23 cellular contexts compared by ENCODE assay signal in genomic region chr17:1750628-1751027, GRCh38. TPM values are rescaled to one million over a fixed set of nuclear protein-coding genes. Genes with fewer than 3 reads are reported as not detected.
A peak's percentile ranks its signal among the peaks of the same experiment; 100 is the strongest.
DNase-seq lines count a peak whose midpoint lies in the region; ATAC-seq and TF ChIP-seq lines count a peak whose summit lies in the region.
"Had no signal": no experiment of that assay in that cellular context is flagged by ENCODE, and none has a peak within 500 bp of the region (broad histone marks: within the 10 kb centered on the region; RNA-seq: fewer than 3 reads in every experiment).

No MANE protein-coding gene starts in this region.

- peak overlapping the region; percentile 37 for H3K4ac ChIP-seq in neuronal stem cell (ENCODE audit: low read length)

- H4K8ac ChIP-seq in neuronal stem cell (ENCODE audit: low read depth, low read length), result no peak overlapping the region

- H3K27ac Mint-ChIP-seq in GM23338, result no peak overlapping the region
- H3K27ac Mint-ChIP-seq: CD4-positive, alpha-beta memory T cell had no signal

- peaks cover 2% of the 10 kb centered on the region for H3K79me1 ChIP-seq in neuronal stem cell (ENCODE audit: low read depth, low read length)

- no peak overlapping the region for H3K27ac ChIP-seq in GM23338 (ENCODE audit: low read depth)
- peak overlapping the region; percentile 90 for H3K27ac ChIP-seq in RWPE1
- H3K27ac ChIP-seq in esophagus squamous epithelium, result peak overlapping the region; percentile 35 to 85 (median 69)
- H3K27ac ChIP-seq in neuronal stem cell (replicated peaks; ENCODE audit: low read length), result no peak overlapping the region
- H3K27ac ChIP-seq in body of pancreas, result no peak overlapping the region
- H3K27ac ChIP-seq in foreskin keratinocyte, result no peak overlapping the region
- H3K27ac ChIP-seq: BLaER1 treated with 17β-estradiol and CSF1 and Interleukin-3, amounts not matched to agents 10 nM and 100 nM had no signal

- peak overlapping the region; percentile 75 for H2BK5ac ChIP-seq in neuronal stem cell (ENCODE audit: low read length)

- H3K9ac ChIP-seq in neuronal stem cell (ENCODE audit: low read depth, low read length, poor library complexity), result no peak overlapping the region
- H3K9ac ChIP-seq: BLaER1 treated with 17β-estradiol and CSF1 and Interleukin-3, amounts not matched to agents 10 nM and 100 nM had no signal

- no peak for ATAC-seq in GM23338
- no peak for ATAC-seq in body of pancreas
- ATAC-seq in foreskin keratinocyte, result no peak
- ATAC-seq: A549, Panc1 had no signal

- H3K27me3 Mint-ChIP-seq in GM23338 (ENCODE audit: insufficient read depth, low read depth, poor library complexity), result peaks cover 12% of the 10 kb centered on the region
- H3K27me3 Mint-ChIP-seq: CD4-positive, alpha-beta memory T cell had no signal

- POLR2A ChIA-PET in RWPE1 (lab: Yijun Ruan, JAX; ENCODE audit: low non-redundant PET), result no interaction called here

- peak overlapping the region; percentile 43 for H2AK5ac ChIP-seq in neuronal stem cell (ENCODE audit: low read depth, low read length)

- no peaks in the 10 kb centered on the region for H3K9me3 Mint-ChIP-seq in GM23338
- H3K9me3 Mint-ChIP-seq: CD4-positive, alpha-beta memory T cell had no signal

- H3K36me3 ChIP-seq in GM23338 (ENCODE audit: insufficient read depth) (no peaks in the 10 kb centered on the region), esophagus squamous epithelium (no peaks in the 10 kb centered on the region), neuronal stem cell (replicated peaks in 1 of 2; ENCODE audit: control insufficient read depth in 2 of 2, insufficient read depth in 2 of 2, low read length in 2 of 2) (no peaks in the 10 kb centered on the region), body of pancreas (replicated peaks in 1 of 2; ENCODE audit: insufficient read depth in 1 of 2, low read depth in 2 of 2) (no peaks in the 10 kb centered on the region)
- H3K36me3 ChIP-seq: BLaER1 treated with 17β-estradiol and CSF1 and Interleukin-3, amounts not matched to agents 10 nM and 100 nM; MG63 had no signal

- DNase-seq in GM23338 (ENCODE audit: low spot score) (no peak), RWPE1 (ENCODE audit: low spot score) (no peak), esophagus squamous epithelium (lab: John Stamatoyannopoulos, UW) (no peak), neuronal stem cell (ENCODE audit: low spot score) (no peak), body of pancreas (no peak), GM10266 (ENCODE audit: extremely low spot score) (no peak), NCI-H2107 (lab: John Stamatoyannopoulos, UW) (no peak), foreskin keratinocyte (no peak)
- DNase-seq: AML-193; CD4-positive, alpha-beta memory T cell; COR-L47; GDM1; KBM-7; MG63; NCI-H1105 treated with DMSO at 0.1 percent for 48 hours; NCI-H146; NCI-H1930; NCI-H510A; NCI-H69; SHP77 treated with DMSO at 0.1 percent for 48 hours had no signal

- peaks cover 16% of the 10 kb centered on the region for H3K4me1 Mint-ChIP-seq in GM23338
- H3K4me1 Mint-ChIP-seq: CD4-positive, alpha-beta memory T cell had no signal

- no peaks in the 10 kb centered on the region; the same call in 1 of the 2 replicates for H3F3A ChIP-seq in GM23338 (replicated peaks; ENCODE audit: low read depth)

- H3K14ac ChIP-seq in neuronal stem cell (ENCODE audit: low read length), result peak overlapping the region; percentile 17

- H3K9me3 ChIP-seq in esophagus squamous epithelium, result no peaks in the 10 kb centered on the region
- H3K9me3 ChIP-seq in neuronal stem cell (replicated peaks in 1 of 2; ENCODE audit: control insufficient read depth in 2 of 2, insufficient read depth in 1 of 2, low read depth in 1 of 2, low read length in 2 of 2), result peaks cover 0 to 4% of the 10 kb centered on the region in 2 donors
- no peaks in the 10 kb centered on the region for H3K9me3 ChIP-seq in body of pancreas
- H3K9me3 ChIP-seq: BLaER1 treated with 17β-estradiol and CSF1 and Interleukin-3, amounts not matched to agents 10 nM and 100 nM; MG63 had no signal

- no peaks in the 10 kb centered on the region for H4K20me1 ChIP-seq in GM23338 (replicated peaks; ENCODE audit: insufficient read depth)
- H4K20me1 ChIP-seq: BLaER1 treated with 17β-estradiol and CSF1 and Interleukin-3, amounts not matched to agents 10 nM and 100 nM had no signal

- H2BK15ac ChIP-seq in neuronal stem cell (ENCODE audit: low read length), result no peak overlapping the region

- no peak overlapping the region for H3K4me3 ChIP-seq in GM23338
- no peak overlapping the region for H3K4me3 ChIP-seq in esophagus squamous epithelium
- H3K4me3 ChIP-seq in neuronal stem cell (ENCODE audit: low read length in 2 of 2), result no peak overlapping the region
- H3K4me3 ChIP-seq in body of pancreas, result no peak overlapping the region
- H3K4me3 ChIP-seq: A549; BLaER1 treated with 17β-estradiol and CSF1 and Interleukin-3, amounts not matched to agents 10 nM and 100 nM; MG63 had no signal

- H3K79me2 ChIP-seq in GM23338 (replicated peaks; ENCODE audit: insufficient read depth), result no peaks in the 10 kb centered on the region

- 44 to 60% methylated on average over 8 of the region's 9 CpGs for WGBS in esophagus squamous epithelium, 2 donors
- WGBS in neuronal stem cell (ENCODE audit: extremely low coverage in 2 of 2, insufficient read length in 2 of 2, insufficient replicate concordance in 1 of 2), 2 donors, result no CpG with 5 or more reads among the region's 9 CpGs
- 77 to 86% methylated on average over 7 to 9 of the region's 9 CpGs for WGBS in body of pancreas, 2 donors

- no peak overlapping the region for H3K23ac ChIP-seq in neuronal stem cell (ENCODE audit: low read depth, low read length, poor library complexity)

- no peak overlapping the region for H3K4me3 Mint-ChIP-seq in GM23338
- H3K4me3 Mint-ChIP-seq: CD4-positive, alpha-beta memory T cell had no signal

- H2BK120ac ChIP-seq in neuronal stem cell (ENCODE audit: low read depth, low read length), result no peak overlapping the region

- H3K4me2 ChIP-seq in GM23338 (no peak overlapping the region), neuronal stem cell (ENCODE audit: insufficient read depth, low read length, poor library complexity, severe bottlenecking) (no peak overlapping the region)
- H3K4me2 ChIP-seq: A549 had no signal

- peaks cover 6% of the 10 kb centered on the region for H3K4me1 ChIP-seq in GM23338 (ENCODE audit: insufficient read depth)
- H3K4me1 ChIP-seq in esophagus squamous epithelium, result peaks cover 26 to 93% (median 51%) of the 10 kb centered on the region in 3 donors
- peaks cover 0 to 11% of the 10 kb centered on the region in 2 donors for H3K4me1 ChIP-seq in neuronal stem cell (ENCODE audit: control insufficient read depth in 2 of 2, insufficient read depth in 1 of 2, low read depth in 1 of 2, low read length in 2 of 2)
- peaks cover 20% of the 10 kb centered on the region for H3K4me1 ChIP-seq in body of pancreas
- peaks cover 7% of the 10 kb centered on the region for H3K4me1 ChIP-seq in foreskin keratinocyte

- H3K27me3 ChIP-seq in GM23338 (ENCODE audit: insufficient read depth), result no peaks in the 10 kb centered on the region
- no peaks in the 10 kb centered on the region for H3K27me3 ChIP-seq in esophagus squamous epithelium
- peaks cover 0 to 11% (median 0%) of the 10 kb centered on the region in 3 experiments for H3K27me3 ChIP-seq in neuronal stem cell (ENCODE audit: control insufficient read depth in 3 of 3, insufficient read depth in 3 of 3, low read depth in 1 of 3, low read length in 3 of 3)
- H3K27me3 ChIP-seq in body of pancreas, result no peaks in the 10 kb centered on the region
- no peaks in the 10 kb centered on the region for H3K27me3 ChIP-seq in foreskin keratinocyte
- H3K27me3 ChIP-seq: BLaER1 treated with 17β-estradiol and CSF1 and Interleukin-3, amounts not matched to agents 10 nM and 100 nM; MG63 had no signal

- no peak overlapping the region for H3K18ac ChIP-seq in neuronal stem cell (ENCODE audit: low read length)

- H2AFZ ChIP-seq in GM23338 (peak overlapping the region; percentile 38; the same call in 1 of the 2 replicates), neuronal stem cell (ENCODE audit: low read length) (peak overlapping the region; percentile 78)

- intact Hi-C loops in esophagus squamous epithelium (cut with DNase I), result no loop called here
- intact Hi-C loops in body of pancreas (cut with DNase I), result no loop called here

- CTCF ChIA-PET in RWPE1 (lab: Yijun Ruan, JAX), result no interaction called here

- H3K9me2 ChIP-seq in GM23338 (ENCODE audit: insufficient read depth), result no peaks in the 10 kb centered on the region

- no peak for TF ChIP-seq CTCF in GM23338 (conservative IDR thresholded peaks at IDR 0.05; ENCODE audit: low read depth in 2 of 2)
- TF ChIP-seq CTCF in RWPE1 (conservative IDR thresholded peaks at IDR 0.05; ENCODE audit: low read depth), result no peak
- no peak for TF ChIP-seq CTCF in esophagus squamous epithelium (IDR thresholded peaks at IDR 0.05)
- TF ChIP-seq CTCF in body of pancreas (IDR thresholded peaks at IDR 0.05), result no peak
- TF ChIP-seq CTCF in GM10266 (IDR thresholded peaks at IDR 0.05; ENCODE audit: control insufficient read depth, insufficient read depth, low read depth, missing control alignments), result no peak
- no peak for TF ChIP-seq CTCF in foreskin keratinocyte (conservative IDR thresholded peaks at IDR 0.05)

- H3K36me3 Mint-ChIP-seq in GM23338 (ENCODE audit: low read depth), result no peaks in the 10 kb centered on the region
- H3K36me3 Mint-ChIP-seq: CD4-positive, alpha-beta memory T cell had no signal

- no peak overlapping the region for H4K91ac ChIP-seq in neuronal stem cell (ENCODE audit: low read depth, low read length, poor library complexity)

- TF ChIP-seq POLR2A in esophagus squamous epithelium (IDR thresholded peaks at IDR 0.05), result no peak
- TF ChIP-seq POLR2A in body of pancreas (IDR thresholded peaks at IDR 0.05), result no peak

- no peak overlapping the region for H2BK12ac ChIP-seq in neuronal stem cell (ENCODE audit: low read length)

RNA-seq across cellular contexts. Expression of gene SERPINF2, which starts 8.0 kb away (rescaled TPM):
- 0.47 and 0.66 TPM in 2 replicates for total RNA-seq in GM23338 (2014; rRNA removed; shearing (Covaris generic))
- polyA plus RNA-seq in GM23338 (2016; fragmentation: Nextera tagmentation; extraction: Ambion mirVana) (1.2 and 1.5 TPM in 2 replicates), foreskin keratinocyte (1.3 and 1.8 TPM in 2 replicates)
- total RNA-seq in esophagus squamous epithelium (1 to 10 TPM in 2 of 4 donors, under 1 TPM in 2; 0.22 to 7.1 (median 1.6) TPM), body of pancreas (1 to 10 TPM; 5.9 to 8.8 TPM), foreskin keratinocyte (1.2 and 1.3 TPM in 2 replicates)
- polyA plus RNA-seq in neuronal stem cell (2013, experiment 1 of 2), result 0.11 TPM
- polyA plus RNA-seq in neuronal stem cell (2013, experiment 2 of 2), result 0.12 TPM

RNA-seq across cellular contexts. Expression of gene SERPINF1, which starts 11.2 kb away (rescaled TPM):
- total RNA-seq in GM23338 (2014; rRNA removed; shearing (Covaris generic)), result 40.7 and 41.4 TPM in 2 replicates
- 22.1 and 24.4 TPM in 2 replicates for polyA plus RNA-seq in GM23338 (2016; fragmentation: Nextera tagmentation; extraction: Ambion mirVana)
- total RNA-seq in esophagus squamous epithelium, result 100 to 1,000 TPM in 2 of 4 donors, 10 to 100 TPM in 2; 26.6 to 351 (median 80.6) TPM
- 65.7 TPM for polyA plus RNA-seq in neuronal stem cell (2013, experiment 1 of 2)
- polyA plus RNA-seq in neuronal stem cell (2013, experiment 2 of 2), result 62.7 TPM
- total RNA-seq in body of pancreas, result 100 to 1,000 TPM; 146 to 194 TPM
- total RNA-seq in foreskin keratinocyte, result 6.8 and 7.4 TPM in 2 replicates
- polyA plus RNA-seq in foreskin keratinocyte, result 7.7 and 8.5 TPM in 2 replicates

RNA-seq across cellular contexts. Expression of gene WDR81, which starts 26.1 kb away (rescaled TPM):
- 14.5 and 17.6 TPM in 2 replicates for total RNA-seq in GM23338 (2014; rRNA removed; shearing (Covaris generic))
- polyA plus RNA-seq in GM23338 (2016; fragmentation: Nextera tagmentation; extraction: Ambion mirVana) (3.5 and 3.7 TPM in 2 replicates), foreskin keratinocyte (10.3 and 11.5 TPM in 2 replicates)
- total RNA-seq in esophagus squamous epithelium (10 to 100 TPM; 12.5 to 33.8 (median 21.1) TPM), body of pancreas (10 to 100 TPM; 15.6 to 31.6 TPM), foreskin keratinocyte (17.6 and 18.9 TPM in 2 replicates)
- 2.8 TPM for polyA plus RNA-seq in neuronal stem cell (2013, experiment 1 of 2)
- 3.3 TPM for polyA plus RNA-seq in neuronal stem cell (2013, experiment 2 of 2)

RNA-seq across cellular contexts. Expression of gene TLCD2, which starts 40.5 kb away (rescaled TPM):
- 0.58 and 1.4 TPM in 2 replicates for total RNA-seq in GM23338 (2014; rRNA removed; shearing (Covaris generic))
- polyA plus RNA-seq in GM23338 (2016; fragmentation: Nextera tagmentation; extraction: Ambion mirVana) (0.64 and 0.70 TPM in 2 replicates), foreskin keratinocyte (0.27 and 0.30 TPM in 2 replicates)
- total RNA-seq in esophagus squamous epithelium (1 to 10 TPM; 4.2 to 6.0 (median 5.6) TPM), body of pancreas (1 to 10 TPM; 1.6 to 2.6 TPM), foreskin keratinocyte (0.60 and 0.65 TPM in 2 replicates)
- polyA plus RNA-seq in neuronal stem cell (2013, experiment 1 of 2), result 0.75 TPM
- polyA plus RNA-seq in neuronal stem cell (2013, experiment 2 of 2), result 0.72 TPM

Comparison
In these comparisons a context has a peak if more than half of its experiments do, and no peak if none do; other contexts are left out.
1. H3K27ac ChIP-seq: peak in RWPE1 (single experiment) and esophagus squamous epithelium (4 of 4); none in GM23338 (single experiment), neuronal stem cell (single experiment), body of pancreas (0 of 4) and foreskin keratinocyte (single experiment).